24 cellular contexts compared by ENCODE assay signal in the genomic region with DNA sequence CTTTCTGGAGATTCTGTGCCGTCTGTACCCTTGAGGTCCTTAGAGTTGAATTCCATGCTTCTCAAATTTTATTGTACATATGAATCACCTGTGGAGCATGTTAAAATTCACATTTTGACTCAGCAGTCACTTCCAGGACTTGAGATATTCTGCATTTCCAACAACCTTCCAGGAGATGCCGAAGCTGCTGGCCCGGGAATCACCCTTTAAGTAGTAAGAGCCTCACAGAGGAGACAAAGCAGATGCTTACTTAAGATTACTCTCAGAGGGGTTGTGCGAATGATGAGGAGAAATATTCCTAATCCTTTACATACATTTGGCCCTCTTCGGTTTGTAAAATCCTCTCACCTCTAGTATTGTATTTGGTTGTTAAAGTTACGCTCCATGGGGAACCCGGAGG.
DNase-seq lines count a peak whose midpoint lies in the region; ATAC-seq and TF ChIP-seq lines count a peak whose summit lies in the region.
"Had no signal": no experiment of that assay in that cellular context is flagged by ENCODE, and none has a peak within 500 bp of the region (broad histone marks: within the 10 kb centered on the region; RNA-seq: fewer than 3 reads in every experiment).

No MANE protein-coding gene starts in this region.

- H3K27me3 Mint-ChIP-seq in stimulated activated naive CD8-positive, alpha-beta T cell treated with anti-CD3 and anti-CD28 coated beads, Interleukin-15, Interleukin-2, amounts not matched to agents 100 ng/mL and 50 ng/mL, for 24 hours: no peaks in the 10 kb centered on the region
- no peaks in the 10 kb centered on the region for H3K27me3 Mint-ChIP-seq in stimulated activated naive CD8-positive, alpha-beta T cell treated with anti-CD3 and anti-CD28 coated beads, Interleukin-15, amount 100 ng/mL, for 72 hours
- peaks cover 9 to 13% (median 11%) of the 10 kb centered on the region in 3 donors for H3K27me3 Mint-ChIP-seq in immature natural killer cell (ENCODE audit: low read depth in 3 of 3)

- H3K9me3 Mint-ChIP-seq in stimulated activated naive CD8-positive, alpha-beta T cell treated with anti-CD3 and anti-CD28 coated beads, Interleukin-15, Interleukin-2, amounts not matched to agents 100 ng/mL and 50 ng/mL, for 24 hours: peaks cover 9% of the 10 kb centered on the region
- H3K9me3 Mint-ChIP-seq in stimulated activated naive CD8-positive, alpha-beta T cell treated with anti-CD3 and anti-CD28 coated beads, Interleukin-15, amount 100 ng/mL, for 72 hours: peaks cover 5 to 17% of the 10 kb centered on the region in 2 donors
- H3K9me3 Mint-ChIP-seq in immature natural killer cell: no peaks in the 10 kb centered on the region

- H3K4me1 Mint-ChIP-seq in stimulated activated naive CD8-positive, alpha-beta T cell treated with anti-CD3 and anti-CD28 coated beads, Interleukin-15, Interleukin-2, amounts not matched to agents 100 ng/mL and 50 ng/mL, for 24 hours (ENCODE audit: low read depth): peaks cover 65% of the 10 kb centered on the region
- peaks cover 70% of the 10 kb centered on the region for H3K4me1 Mint-ChIP-seq in stimulated activated naive CD8-positive, alpha-beta T cell treated with anti-CD3 and anti-CD28 coated beads, Interleukin-15, amount 100 ng/mL, for 72 hours
- H3K4me1 Mint-ChIP-seq in immature natural killer cell: peaks cover 40 to 41% of the 10 kb centered on the region in 2 donors

- peak overlapping the region; percentile 79 for H3K27ac ChIP-seq in WERI-Rb-1
- no peak overlapping the region for H3K27ac ChIP-seq in left lung
- H3K27ac ChIP-seq: breast epithelium, colonic mucosa, pancreas, right atrium auricular region, RWPE1, tibial artery had no signal

- H3K9me3 ChIP-seq in WERI-Rb-1 (ENCODE audit: severe bottlenecking): peaks cover 10% of the 10 kb centered on the region
- peaks cover 0 to 3% of the 10 kb centered on the region in 2 donors for H3K9me3 ChIP-seq in left lung
- H3K9me3 ChIP-seq: breast epithelium, colonic mucosa, esophagus muscularis mucosa, pancreas, tibial artery had no signal

- TF ChIP-seq CTCF in WERI-Rb-1 (IDR thresholded peaks at IDR 0.05; ENCODE audit: low read depth, low read length) (no peak), left lung (IDR thresholded peaks at IDR 0.05) (no peak)

- ATAC-seq in stimulated activated naive CD8-positive, alpha-beta T cell treated with anti-CD3 and anti-CD28 coated beads, Interleukin-15, amount 100 ng/mL, for 72 hours: no peak
- ATAC-seq in GM18517 (IDR thresholded peaks at IDR 0.05; ENCODE audit: unreplicated experiment): no peak
- ATAC-seq in left lung: no peak
- ATAC-seq in GM21423 (IDR thresholded peaks at IDR 0.05; ENCODE audit: unreplicated experiment): no peak
- ATAC-seq: pancreas had no signal

- H3K36me3 ChIP-seq in WERI-Rb-1 (no peaks in the 10 kb centered on the region; the same call in 1 of the 2 replicates), left lung (peaks cover 0 to 62% of the 10 kb centered on the region in 2 donors)
- H3K36me3 ChIP-seq: breast epithelium, colonic mucosa had no signal

- H3K36me3 Mint-ChIP-seq in stimulated activated naive CD8-positive, alpha-beta T cell treated with anti-CD3 and anti-CD28 coated beads, Interleukin-15, Interleukin-2, amounts not matched to agents 100 ng/mL and 50 ng/mL, for 24 hours (ENCODE audit: low read depth): peaks cover 89% of the 10 kb centered on the region
- peaks cover 26 to 41% (median 34%) of the 10 kb centered on the region in 3 donors for H3K36me3 Mint-ChIP-seq in immature natural killer cell

- H3K27ac Mint-ChIP-seq in stimulated activated naive CD8-positive, alpha-beta T cell treated with anti-CD3 and anti-CD28 coated beads, Interleukin-15, Interleukin-2, amounts not matched to agents 100 ng/mL and 50 ng/mL, for 24 hours: peak overlapping the region; percentile 56
- H3K27ac Mint-ChIP-seq in stimulated activated naive CD8-positive, alpha-beta T cell treated with anti-CD3 and anti-CD28 coated beads, Interleukin-15, amount 100 ng/mL, for 72 hours: peak overlapping the region in 1 of 2 donors; percentile 93
- H3K27ac Mint-ChIP-seq in immature natural killer cell: peak overlapping the region; percentile 86 to 99 (median 98)
- H3K27ac Mint-ChIP-seq: nephron had no signal

- H3K27me3 ChIP-seq in WERI-Rb-1 (ENCODE audit: insufficient read depth, low read depth, severe bottlenecking) (no peaks in the 10 kb centered on the region), left lung (no peaks in the 10 kb centered on the region)
- H3K27me3 ChIP-seq: breast epithelium, colonic mucosa, esophagus muscularis mucosa, pancreas, right atrium auricular region, tibial artery had no signal

- no peak for DNase-seq in stimulated activated naive CD8-positive, alpha-beta T cell treated with anti-CD3 and anti-CD28 coated beads, Interleukin-15, amount 100 ng/mL, for 72 hours
- DNase-seq in WERI-Rb-1 (peak; percentile 59), immature natural killer cell (no peak), left lung (no peak)
- DNase-seq: colonic mucosa; DMS153; foreskin melanocyte; IMR-90; NCI-H1105; NCI-H1930; NCI-H69; pancreas; stimulated activated CD4-positive, alpha-beta T cell treated with anti-CD3 and anti-CD28 coated beads, Interleukin-4, amount 100 ng/mL, for 4 hours; stimulated activated naive CD4-positive, alpha-beta T cell treated with Interleukin-2 at 50 U/mL for 16 hours; T-helper 9 cell; tibial artery had no signal

- peak overlapping the region; percentile 3 for H3K4me3 ChIP-seq in WERI-Rb-1 (ENCODE audit: low read depth, low read length)
- no peak overlapping the region for H3K4me3 ChIP-seq in left lung
- H3K4me3 ChIP-seq: breast epithelium, colonic mucosa, esophagus muscularis mucosa, pancreas, right atrium auricular region, tibial artery had no signal

- intact Hi-C loops in left lung (cut with DNase I): no loop called here

- H3K4me3 Mint-ChIP-seq in stimulated activated naive CD8-positive, alpha-beta T cell treated with anti-CD3 and anti-CD28 coated beads, Interleukin-15, Interleukin-2, amounts not matched to agents 100 ng/mL and 50 ng/mL, for 24 hours: no peak overlapping the region
- H3K4me3 Mint-ChIP-seq in stimulated activated naive CD8-positive, alpha-beta T cell treated with anti-CD3 and anti-CD28 coated beads, Interleukin-15, amount 100 ng/mL, for 72 hours: peak overlapping the region in 1 of 2 donors; percentile 17
- H3K4me3 Mint-ChIP-seq in immature natural killer cell: no peak overlapping the region
- H3K4me3 Mint-ChIP-seq: nephron had no signal

- H3K4me1 ChIP-seq in left lung: peaks cover 0 to 18% of the 10 kb centered on the region in 2 donors
- H3K4me1 ChIP-seq: breast epithelium, colonic mucosa, pancreas had no signal
